ENCODE assay signal across 1 cellular context in the genomic region with DNA sequence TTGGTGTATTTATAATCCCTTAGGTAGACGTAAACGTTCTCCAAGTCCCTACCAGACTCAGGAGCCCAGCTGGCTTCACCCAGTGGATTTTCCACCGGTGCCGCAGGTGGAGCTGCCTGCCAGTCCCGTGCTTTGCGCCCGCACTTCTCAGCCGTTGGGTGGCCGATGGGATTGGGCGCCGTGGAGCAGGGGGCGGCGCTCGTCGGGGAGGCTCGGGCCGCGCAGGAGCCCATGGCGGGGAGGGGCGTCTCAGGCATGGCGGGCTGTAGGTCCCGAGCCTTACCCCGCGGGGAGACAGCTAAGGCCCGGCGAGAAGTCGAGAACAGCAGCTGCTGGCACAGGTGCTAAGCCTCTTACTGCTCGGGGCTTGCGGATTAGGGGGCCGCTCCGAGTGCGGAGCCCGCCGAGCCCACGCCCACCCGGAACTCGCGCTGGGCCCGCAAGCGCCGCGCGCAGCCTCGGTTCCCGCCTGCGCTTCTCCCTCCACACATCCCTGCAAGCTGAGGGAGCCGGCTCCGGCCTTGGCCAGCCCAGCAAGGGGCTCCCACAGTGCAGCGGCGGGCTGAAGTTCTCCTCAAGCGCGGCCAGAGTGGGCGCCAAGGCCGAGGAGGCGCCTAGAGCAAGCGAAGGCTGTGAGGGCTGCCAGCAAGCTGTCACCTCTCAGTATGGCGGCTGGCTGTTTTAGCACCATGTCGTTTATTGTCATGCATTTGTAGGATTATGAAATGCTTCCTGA.
TF ChIP-seq lines count a peak whose summit lies in the region.

No MANE protein-coding gene starts in this region.

TF ChIP-seq in GM23338, 12 proteins besides CTCF, POLR2A, EP300 and RAD21 (continued from another document):
- TF ChIP-seq, protein P1, sequence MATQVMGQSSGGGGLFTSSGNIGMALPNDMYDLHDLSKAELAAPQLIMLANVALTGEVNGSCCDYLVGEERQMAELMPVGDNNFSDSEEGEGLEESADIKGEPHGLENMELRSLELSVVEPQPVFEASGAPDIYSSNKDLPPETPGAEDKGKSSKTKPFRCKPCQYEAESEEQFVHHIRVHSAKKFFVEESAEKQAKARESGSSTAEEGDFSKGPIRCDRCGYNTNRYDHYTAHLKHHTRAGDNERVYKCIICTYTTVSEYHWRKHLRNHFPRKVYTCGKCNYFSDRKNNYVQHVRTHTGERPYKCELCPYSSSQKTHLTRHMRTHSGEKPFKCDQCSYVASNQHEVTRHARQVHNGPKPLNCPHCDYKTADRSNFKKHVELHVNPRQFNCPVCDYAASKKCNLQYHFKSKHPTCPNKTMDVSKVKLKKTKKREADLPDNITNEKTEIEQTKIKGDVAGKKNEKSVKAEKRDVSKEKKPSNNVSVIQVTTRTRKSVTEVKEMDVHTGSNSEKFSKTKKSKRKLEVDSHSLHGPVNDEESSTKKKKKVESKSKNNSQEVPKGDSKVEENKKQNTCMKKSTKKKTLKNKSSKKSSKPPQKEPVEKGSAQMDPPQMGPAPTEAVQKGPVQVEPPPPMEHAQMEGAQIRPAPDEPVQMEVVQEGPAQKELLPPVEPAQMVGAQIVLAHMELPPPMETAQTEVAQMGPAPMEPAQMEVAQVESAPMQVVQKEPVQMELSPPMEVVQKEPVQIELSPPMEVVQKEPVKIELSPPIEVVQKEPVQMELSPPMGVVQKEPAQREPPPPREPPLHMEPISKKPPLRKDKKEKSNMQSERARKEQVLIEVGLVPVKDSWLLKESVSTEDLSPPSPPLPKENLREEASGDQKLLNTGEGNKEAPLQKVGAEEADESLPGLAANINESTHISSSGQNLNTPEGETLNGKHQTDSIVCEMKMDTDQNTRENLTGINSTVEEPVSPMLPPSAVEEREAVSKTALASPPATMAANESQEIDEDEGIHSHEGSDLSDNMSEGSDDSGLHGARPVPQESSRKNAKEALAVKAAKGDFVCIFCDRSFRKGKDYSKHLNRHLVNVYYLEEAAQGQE (IDR thresholded peaks at IDR 0.05; ENCODE audit: unreplicated experiment): no peak
- TF ChIP-seq NANOG (IDR thresholded peaks at IDR 0.05; ENCODE audit: borderline replicate concordance) (no peak), CREB1 (CRISPR knock-in tag; IDR thresholded peaks at IDR 0.05; ENCODE audit: low read depth) (peak; percentile 1; the same call in 1 of the 2 replicates)
